10 cellular contexts compared by ENCODE assay signal in the genomic region with DNA sequence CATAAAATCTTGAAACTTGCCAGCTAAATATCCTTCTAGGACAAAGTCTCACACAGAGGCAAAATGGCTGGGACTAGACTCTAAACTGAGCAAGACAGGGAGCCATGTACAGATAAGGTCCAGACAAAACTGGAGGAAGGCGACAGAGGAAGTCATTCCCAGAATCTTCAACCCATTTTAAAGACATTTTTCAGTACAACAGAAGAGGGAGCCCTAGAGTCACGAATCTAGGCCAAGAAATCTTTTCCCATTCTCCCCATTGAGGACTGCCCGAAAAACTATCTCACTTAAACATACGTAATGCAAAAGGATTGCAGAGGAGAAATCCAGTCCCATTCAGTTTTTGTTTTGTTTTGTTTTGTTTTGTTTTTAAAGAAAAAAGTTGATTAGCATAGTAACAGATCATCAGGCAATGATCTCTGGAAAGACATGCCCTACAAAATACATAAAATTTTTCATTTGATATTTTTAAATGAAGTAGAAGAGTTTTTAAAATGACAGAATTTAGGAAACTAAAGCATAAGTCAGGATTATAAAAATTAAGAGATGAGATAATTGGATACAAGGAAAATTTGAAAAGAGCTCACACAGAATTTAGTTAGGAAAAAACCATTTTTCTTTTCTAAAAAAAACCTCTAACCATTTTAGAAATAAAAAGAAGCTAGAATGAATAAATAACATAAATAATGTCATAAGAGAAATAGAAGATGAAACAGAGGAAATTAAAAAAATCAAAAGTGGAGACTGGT. TPM values are rescaled to one million over a fixed set of nuclear protein-coding genes. Genes with fewer than 3 reads are reported as not detected.
DNase-seq lines count a peak whose midpoint lies in the region; ATAC-seq, FAIRE-seq and TF ChIP-seq lines count a peak whose summit lies in the region.
"Had no signal": no experiment of that assay in that cellular context is flagged by ENCODE, and none has a peak within 500 bp of the region (broad histone marks: within the 10 kb centered on the region; RNA-seq: fewer than 3 reads in every experiment).

No MANE protein-coding gene starts in this region.

- in situ Hi-C loops in HepG2 (cut with HindIII; ENCODE audit: extremely low pct_ligation_motif_present, low pct_unique_long_range_greater_than_20kb), result no loop called here

- H3K36me3 Mint-ChIP-seq in activated naive CD8-positive, alpha-beta T cell treated with anti-CD3 and anti-CD28 coated beads, Interleukin-2, amount 50 U/mL, for 24 hours (ENCODE audit: low read depth), result peaks cover 4% of the 10 kb centered on the region
- peaks cover 6% of the 10 kb centered on the region for H3K36me3 Mint-ChIP-seq in activated CD4-positive, alpha-beta T cell treated with anti-CD3 and anti-CD28 coated beads for 36 hours (ENCODE audit: low read depth)

- no peak for TF ChIP-seq RAD21 in HepG2 (CRISPR knock-in tag; IDR thresholded peaks at IDR 0.05)

- CTCF ChIA-PET in HepG2 (lab: Yijun Ruan, JAX; ENCODE audit: low intra/inter-chr PET ratio, low total read pairs), result interaction anchor here (1.0 kb wide), 1 partner anchor 140 kb away, joined by 5 read pairs; no protein-coding TSS in a partner anchor
- CTCF ChIA-PET in activated CD4-positive, alpha-beta T cell treated with anti-CD3 and anti-CD28 coated beads for 36 hours (lab: Charles Lee), result interaction anchor here (0.7 to 2.4 kb wide), 6 partner anchors 18 to 135 kb away, joined by 3 to 6 read pairs (median 4); no protein-coding TSS in a partner anchor

- no peak for FAIRE-seq in HTR-8/SVneo (lab: Jason Lieb, UNC)
- FAIRE-seq in HepG2 (lab: Jason Lieb, UNC), result no peak

- no peak overlapping the region for H3K4me3 Mint-ChIP-seq in activated naive CD8-positive, alpha-beta T cell treated with anti-CD3 and anti-CD28 coated beads, Interleukin-2, amount 50 U/mL, for 24 hours
- no peak overlapping the region for H3K4me3 Mint-ChIP-seq in activated CD4-positive, alpha-beta T cell treated with anti-CD3 and anti-CD28 coated beads for 36 hours

- 14% methylated on average over 4 of the region's 4 CpGs for WGBS in HepG2 (ENCODE audit: low lambda C conversion rate)

- no peaks in the 10 kb centered on the region for H4K20me1 ChIP-seq in HepG2 (ENCODE audit: insufficient read depth, low read length)

- BruUV-seq in HepG2 (replicated peaks; lab: Mats Ljungman, UMichigan), result no TSS peak

- TF ChIP-seq EP300 in HepG2 (IDR thresholded peaks at IDR 0.05; ENCODE audit: low read depth in 2 of 2, low read length in 2 of 2) (no peak), HepG2 (CRISPR knock-in tag; IDR thresholded peaks at IDR 0.05; ENCODE audit: borderline replicate concordance) (no peak)

- no peak overlapping the region for H3K4me3 ChIP-seq in HepG2 (replicated peaks in 1 of 3; ENCODE audit: insufficient read depth in 1 of 3, low read depth in 2 of 3, low read length in 3 of 3)
- no peak overlapping the region for H3K4me3 ChIP-seq in left lung

- no peak overlapping the region for H3K4me2 ChIP-seq in HepG2 (ENCODE audit: low read depth, low read length)

- no peak overlapping the region for H3K9ac ChIP-seq in HepG2 (ENCODE audit: insufficient read depth, low read depth, low read length)

- H3K27me3 Mint-ChIP-seq in activated naive CD8-positive, alpha-beta T cell treated with anti-CD3 and anti-CD28 coated beads, Interleukin-2, amount 50 U/mL, for 24 hours, result peaks cover 2% of the 10 kb centered on the region
- peaks cover 10% of the 10 kb centered on the region for H3K27me3 Mint-ChIP-seq in activated CD4-positive, alpha-beta T cell treated with anti-CD3 and anti-CD28 coated beads for 36 hours

- H3K4me1 ChIP-seq in HepG2 (ENCODE audit: insufficient read depth, low read length) (no peaks in the 10 kb centered on the region), left lung (no peaks in the 10 kb centered on the region)

- no peak overlapping the region for H2AFZ ChIP-seq in HepG2 (ENCODE audit: low read length)

- peaks cover 9% of the 10 kb centered on the region for H3K9me3 Mint-ChIP-seq in activated naive CD8-positive, alpha-beta T cell treated with anti-CD3 and anti-CD28 coated beads, Interleukin-2, amount 50 U/mL, for 24 hours
- peaks cover 11% of the 10 kb centered on the region for H3K9me3 Mint-ChIP-seq in activated CD4-positive, alpha-beta T cell treated with anti-CD3 and anti-CD28 coated beads for 36 hours (ENCODE audit: low read depth)

- H3K9me3 ChIP-seq in HepG2 (ENCODE audit: low read length), result peaks cover 17% of the 10 kb centered on the region
- peaks cover 0 to 11% of the 10 kb centered on the region in 2 donors for H3K9me3 ChIP-seq in left lung

- H3K27ac Mint-ChIP-seq in activated naive CD8-positive, alpha-beta T cell treated with anti-CD3 and anti-CD28 coated beads, Interleukin-2, amount 50 U/mL, for 24 hours, result peak overlapping the region; percentile 91
- no peak overlapping the region for H3K27ac Mint-ChIP-seq in activated CD4-positive, alpha-beta T cell treated with anti-CD3 and anti-CD28 coated beads for 36 hours

- ATAC-seq in activated naive CD8-positive, alpha-beta T cell treated with anti-CD3 and anti-CD28 coated beads, Interleukin-2, amount 50 U/mL, for 24 hours, result no peak
- ATAC-seq in HepG2, result no peak
- no peak for ATAC-seq in left lung
- no peak for ATAC-seq in HG02884 (IDR thresholded peaks at IDR 0.05; ENCODE audit: unreplicated experiment)
- ATAC-seq in activated CD4-positive, alpha-beta T cell treated with anti-CD3 and anti-CD28 coated beads for 36 hours, result no peak

- no peak overlapping the region for H3K27ac ChIP-seq in HepG2 (ENCODE audit: extremely low read length, insufficient read depth, low read length)
- no peak overlapping the region for H3K27ac ChIP-seq in left lung

- no peaks in the 10 kb centered on the region for H3K79me2 ChIP-seq in HepG2 (ENCODE audit: insufficient read depth, low read length)

- POLR2A ChIA-PET in HepG2 (lab: Yijun Ruan, JAX), result no interaction called here
- POLR2A ChIA-PET in activated CD4-positive, alpha-beta T cell treated with anti-CD3 and anti-CD28 coated beads for 36 hours (lab: Charles Lee), result no interaction called here

- no peak for TF ChIP-seq POLR2A in HepG2 (IDR thresholded peaks at IDR 0.05; ENCODE audit: insufficient read depth in 1 of 2, low read depth in 2 of 2, low read length in 2 of 2)

- H3K36me3 ChIP-seq in HepG2 (replicated peaks in 1 of 2; ENCODE audit: control insufficient read depth in 1 of 2, insufficient read depth in 2 of 2, low read length in 2 of 2) (no peaks in the 10 kb centered on the region), left lung (no peaks in the 10 kb centered on the region)

- TF ChIP-seq CTCF in HepG2 (CRISPR knock-in tag; IDR thresholded peaks at IDR 0.05) (no peak), left lung (IDR thresholded peaks at IDR 0.05) (no peak)

- intact Hi-C loops in HepG2 (cut with micrococcal nuclease; ENCODE audit: unreplicated experiment) (loop anchor here (2.0 kb wide), 1 partner anchor 139 kb away; no protein-coding TSS in a partner anchor), left lung (cut with DNase I) (no loop called here)
- intact Hi-C loops in activated CD4-positive, alpha-beta T cell treated with anti-CD3 and anti-CD28 coated beads for 36 hours (cut with DNase I, micrococcal nuclease), result loop anchor here (1.0 to 5.0 kb wide), 5 partner anchors 37 to 263 kb away; no protein-coding TSS in a partner anchor

- H3K4me1 Mint-ChIP-seq in activated naive CD8-positive, alpha-beta T cell treated with anti-CD3 and anti-CD28 coated beads, Interleukin-2, amount 50 U/mL, for 24 hours, result peaks cover 49% of the 10 kb centered on the region
- peaks cover 16% of the 10 kb centered on the region for H3K4me1 Mint-ChIP-seq in activated CD4-positive, alpha-beta T cell treated with anti-CD3 and anti-CD28 coated beads for 36 hours

- DNase-seq in DMS 273 (lab: John Stamatoyannopoulos, UW; ENCODE audit: unreplicated experiment), result peak; percentile 49
- no peak for DNase-seq in DMS 273 treated with DMSO at 0.1 percent for 48 hours (lab: John Stamatoyannopoulos, UW)
- peak; percentile 26 for DNase-seq in HTR-8/SVneo (ENCODE audit: insufficient read length, low spot score)
- DNase-seq in activated naive CD8-positive, alpha-beta T cell treated with anti-CD3 and anti-CD28 coated beads, Interleukin-2, amount 50 U/mL, for 24 hours, result no peak
- no peak for DNase-seq in HepG2 (ENCODE audit: low spot score)
- DNase-seq in left lung, result no peak
- no peak for DNase-seq in activated CD4-positive, alpha-beta T cell treated with anti-CD3 and anti-CD28 coated beads for 36 hours
- DNase-seq: activated CD8-positive, alpha-beta memory T cell treated with anti-CD3 and anti-CD28 coated beads for 24 hours; islet precursor cell had no signal

- peaks cover 0 to 3% of the 10 kb centered on the region in 2 experiments; a peak in 1 of 5 replicates for H3K27me3 ChIP-seq in HepG2 (ENCODE audit: control insufficient read depth in 1 of 2, insufficient read depth in 2 of 2, low read length in 2 of 2)
- no peaks in the 10 kb centered on the region for H3K27me3 ChIP-seq in left lung

RNA-seq across cellular contexts. Expression of a gene that starts 16.9 kb away (rescaled TPM):
- 0.32 and 1.00 TPM in 2 replicates for total RNA-seq in HepG2 (2016; rRNA removed; fragmentation: Illumina TruSeq; extraction: Trizol)
- total RNA-seq in HepG2 (2016; cell fraction: cytosol; rRNA removed; fragmentation: Illumina TruSeq; extraction: Trizol; ENCODE audit: low read depth), result not detected in 2 replicates
- total RNA-seq in HepG2 (2016; cell fraction: insoluble cytoplasmic fraction; rRNA removed; fragmentation: Illumina TruSeq; extraction: Trizol), result 0.18 and 1.2 TPM in 2 replicates
- total RNA-seq in HepG2 (2016; cell fraction: membrane; rRNA removed; fragmentation: Illumina TruSeq; extraction: Trizol), result 0.06 and 0.17 TPM in 2 replicates
- 0.69 and 1.4 TPM in 2 replicates for total RNA-seq in HepG2 (2016; cell fraction: nucleus; rRNA removed; fragmentation: Illumina TruSeq; extraction: Trizol)
- 1.4 and 1.7 TPM in 2 replicates for polyA plus RNA-seq in HepG2 (2011; rRNA removed)
- polyA plus RNA-seq in HepG2 (2011; cell fraction: cytosol; rRNA removed), result 1.0 and 1.1 TPM in 2 replicates
- polyA plus RNA-seq in HepG2 (2011; cell fraction: nucleus; rRNA removed), result 0.39 and 0.62 TPM in 2 replicates
- 0.08 and 1.0 TPM in 2 replicates for polyA plus RNA-seq in HepG2 (2012)
- not detected in 2 replicates for polyA plus RNA-seq in HepG2 (2016; cell fraction: cytosol; fragmentation: Illumina TruSeq; extraction: Trizol; ENCODE audit: low read depth)
- 0.21 and 0.38 TPM in 2 replicates for polyA plus RNA-seq in HepG2 (2016; cell fraction: insoluble cytoplasmic fraction; fragmentation: Illumina TruSeq; extraction: Trizol; ENCODE audit: low read depth)
- 0.17 and 0.45 TPM in 2 replicates for polyA plus RNA-seq in HepG2 (2016; cell fraction: membrane; fragmentation: Illumina TruSeq; extraction: Trizol; ENCODE audit: low read depth)
- 2.3 and 3.3 TPM in 2 replicates for polyA plus RNA-seq in HepG2 (2016; cell fraction: nucleus; fragmentation: Illumina TruSeq; extraction: Trizol; ENCODE audit: insufficient read depth, low read depth)
- polyA minus RNA-seq in HepG2 (2011; rRNA and poly(A)+ RNA removed; ENCODE audit: low replicate concordance), result 1.6 TPM in 1 of 2 replicates, not detected in the other
- 0.99 and 1.1 TPM in 2 replicates for polyA minus RNA-seq in HepG2 (2011; cell fraction: cytosol; rRNA and poly(A)+ RNA removed)
- 0.37 TPM in 1 of 2 replicates, not detected in the other for polyA minus RNA-seq in HepG2 (2011; cell fraction: nucleus; rRNA and poly(A)+ RNA removed)
- total RNA-seq in left lung, result 10 to 100 TPM; 14.0 to 15.0 TPM
- 10 to 100 TPM; 21.8 to 28.6 TPM for total RNA-seq in activated CD4-positive, alpha-beta T cell treated with anti-CD3 and anti-CD28 coated beads for 36 hours

RNA-seq across cellular contexts. Expression of a gene that starts 52.9 kb away (rescaled TPM):
- total RNA-seq in HepG2 (2016; rRNA removed; fragmentation: Illumina TruSeq; extraction: Trizol) (0.04 TPM in 1 of 2 replicates, not detected in the other), left lung (1 to 10 TPM; 2.4 to 2.9 TPM)
- total RNA-seq in HepG2 (2016; cell fraction: cytosol; rRNA removed; fragmentation: Illumina TruSeq; extraction: Trizol; ENCODE audit: low read depth), result not detected in 2 replicates
- 0.04 TPM in 1 of 2 replicates, not detected in the other for total RNA-seq in HepG2 (2016; cell fraction: insoluble cytoplasmic fraction; rRNA removed; fragmentation: Illumina TruSeq; extraction: Trizol)
- total RNA-seq in HepG2 (2016; cell fraction: membrane; rRNA removed; fragmentation: Illumina TruSeq; extraction: Trizol), result not detected in 2 replicates
- 0.09 TPM in 1 of 2 replicates, not detected in the other for total RNA-seq in HepG2 (2016; cell fraction: nucleus; rRNA removed; fragmentation: Illumina TruSeq; extraction: Trizol)
- 0.07 and 0.10 TPM in 2 replicates for polyA plus RNA-seq in HepG2 (2011; rRNA removed)
- 0.03 and 0.04 TPM in 2 replicates for polyA plus RNA-seq in HepG2 (2011; cell fraction: cytosol; rRNA removed)
- polyA plus RNA-seq in HepG2 (2011; cell fraction: nucleus; rRNA removed), result 0.62 and 0.80 TPM in 2 replicates
- polyA plus RNA-seq in HepG2 (2012), result 0.03 TPM in 1 of 2 replicates, not detected in the other
- polyA plus RNA-seq in HepG2 (2016; cell fraction: cytosol; fragmentation: Illumina TruSeq; extraction: Trizol; ENCODE audit: low read depth), result not detected in 2 replicates
- polyA plus RNA-seq in HepG2 (2016; cell fraction: insoluble cytoplasmic fraction; fragmentation: Illumina TruSeq; extraction: Trizol; ENCODE audit: low read depth), result 0.04 TPM in 1 of 2 replicates, not detected in the other
- not detected in 2 replicates for polyA plus RNA-seq in HepG2 (2016; cell fraction: membrane; fragmentation: Illumina TruSeq; extraction: Trizol; ENCODE audit: low read depth)
- polyA plus RNA-seq in HepG2 (2016; cell fraction: nucleus; fragmentation: Illumina TruSeq; extraction: Trizol; ENCODE audit: insufficient read depth, low read depth), result 0.38 and 0.41 TPM in 2 replicates
- polyA minus RNA-seq in HepG2 (2011; rRNA and poly(A)+ RNA removed; ENCODE audit: low replicate concordance), result 0.08 and 0.09 TPM in 2 replicates
- 0.10 TPM in 1 of 2 replicates, not detected in the other for polyA minus RNA-seq in HepG2 (2011; cell fraction: cytosol; rRNA and poly(A)+ RNA removed)
- 0.13 and 0.25 TPM in 2 replicates for polyA minus RNA-seq in HepG2 (2011; cell fraction: nucleus; rRNA and poly(A)+ RNA removed)
- not detected for total RNA-seq in activated CD4-positive, alpha-beta T cell treated with anti-CD3 and anti-CD28 coated beads for 36 hours

Comparison
In these comparisons a context has a peak if more than half of its experiments do, and no peak if none do; other contexts are left out.
1. DNase-seq: peak in DMS 273 (single experiment) and HTR-8/SVneo (single experiment); none in DMS 273 treated with DMSO at 0.1 percent for 48 hours (single experiment), activated naive CD8-positive, alpha-beta T cell treated with anti-CD3 and anti-CD28 coated beads, Interleukin-2, amount 50 U/mL, for 24 hours (single experiment), HepG2 (single experiment), left lung (0 of 2) and activated CD4-positive, alpha-beta T cell treated with anti-CD3 and anti-CD28 coated beads for 36 hours (single experiment).
2. intact Hi-C loops: an anchor here in HepG2 (2.0 kb wide) and activated CD4-positive, alpha-beta T cell treated with anti-CD3 and anti-CD28 coated beads for 36 hours (1.0 to 5.0 kb wide); none called in left lung.